20 cellular contexts compared by ENCODE assay signal in genomic region chr1:206463137-206463536, GRCh38. TPM values are rescaled to one million over a fixed set of nuclear protein-coding genes. Genes with fewer than 3 reads are reported as not detected.
DNase-seq lines count a peak whose midpoint lies in the region; ATAC-seq and TF ChIP-seq lines count a peak whose summit lies in the region.
"Had no signal": no experiment of that assay in that cellular context is flagged by ENCODE, and none has a peak within 500 bp of the region (broad histone marks: within the 10 kb centered on the region; RNA-seq: fewer than 3 reads in every experiment).

No MANE protein-coding gene starts in this region.

- no peaks in the 10 kb centered on the region for H3K27me3 Mint-ChIP-seq in activated naive CD4-positive, alpha-beta T cell treated with anti-CD3 and anti-CD28 coated beads for 36 hours (ENCODE audit: low read depth)
- H3K27me3 Mint-ChIP-seq in T-cell (no peaks in the 10 kb centered on the region), brain (no peaks in the 10 kb centered on the region)
- H3K27me3 Mint-ChIP-seq: IgD-negative memory B cell had no signal

- no peak overlapping the region for H3K9ac ChIP-seq in smooth muscle cell (ENCODE audit: low read depth)

- H3K27me3 ChIP-seq in smooth muscle cell (ENCODE audit: low read depth): no peaks in the 10 kb centered on the region

- DNase-seq in activated naive CD4-positive, alpha-beta T cell treated with anti-CD3 and anti-CD28 coated beads for 36 hours: peak; percentile 73
- no peak for DNase-seq in activated naive CD4-positive, alpha-beta T cell (lab: John Stamatoyannopoulos, UW)
- DNase-seq in T-cell (no peak), smooth muscle cell (lab: John Stamatoyannopoulos, UW; ENCODE audit: unreplicated experiment) (no peak), NCI-H2196 treated with DMSO at 0.1 percent for 48 hours (lab: John Stamatoyannopoulos, UW; ENCODE audit: unreplicated experiment) (no peak), NCI-H2029 (lab: John Stamatoyannopoulos, UW) (no peak)
- DNase-seq in stimulated activated effector memory CD8-positive, alpha-beta T cell treated with anti-CD3 and anti-CD28 coated beads, Interleukin-12 subunit alpha, Interleukin-12 subunit beta, amount 100 ng/mL, for 72 hours (ENCODE audit: low spot score in 2 of 2): no peak
- DNase-seq: Caco-2; effector CD4-positive, alpha-beta T cell; EL; H7; mesendoderm; MV-4-11; NCI-H2081; NCI-H526; SIG-M5 had no signal

- no peak for TF ChIP-seq CTCF in brain (conservative IDR thresholded peaks at IDR 0.05)
- TF ChIP-seq CTCF in smooth muscle cell (IDR thresholded peaks at IDR 0.05; ENCODE audit: borderline replicate concordance, insufficient read depth, poor library complexity, severe bottlenecking): no peak

- no peaks in the 10 kb centered on the region for H3K36me3 Mint-ChIP-seq in activated naive CD4-positive, alpha-beta T cell treated with anti-CD3 and anti-CD28 coated beads for 36 hours (ENCODE audit: low read depth)
- no peaks in the 10 kb centered on the region for H3K36me3 Mint-ChIP-seq in T-cell
- H3K36me3 Mint-ChIP-seq in brain: peaks cover 33% of the 10 kb centered on the region
- no peaks in the 10 kb centered on the region for H3K36me3 Mint-ChIP-seq in stimulated activated effector memory CD8-positive, alpha-beta T cell treated with anti-CD3 and anti-CD28 coated beads, Interleukin-12 subunit alpha, Interleukin-12 subunit beta, amount 100 ng/mL, for 72 hours
- H3K36me3 Mint-ChIP-seq: IgD-negative memory B cell had no signal

- H3K9me3 Mint-ChIP-seq in activated naive CD4-positive, alpha-beta T cell treated with anti-CD3 and anti-CD28 coated beads for 36 hours: no peaks in the 10 kb centered on the region
- no peaks in the 10 kb centered on the region for H3K9me3 Mint-ChIP-seq in T-cell
- H3K9me3 Mint-ChIP-seq in brain: no peaks in the 10 kb centered on the region
- no peaks in the 10 kb centered on the region for H3K9me3 Mint-ChIP-seq in stimulated activated effector memory CD8-positive, alpha-beta T cell treated with anti-CD3 and anti-CD28 coated beads, Interleukin-12 subunit alpha, Interleukin-12 subunit beta, amount 100 ng/mL, for 72 hours
- H3K9me3 Mint-ChIP-seq: IgD-negative memory B cell, nephron had no signal

- POLR2A ChIA-PET in T-cell (lab: Charles Lee): no interaction called here

- H3K36me3 ChIP-seq in smooth muscle cell (ENCODE audit: low read depth): no peaks in the 10 kb centered on the region

- 83% methylated on average over 1 of the region's 1 CpG for WGBS in smooth muscle cell (ENCODE audit: low lambda C conversion rate)

- no peak overlapping the region for H3K4me2 ChIP-seq in smooth muscle cell

- H3K79me2 ChIP-seq in smooth muscle cell (ENCODE audit: low read depth): no peaks in the 10 kb centered on the region

- H3K4me3 Mint-ChIP-seq in activated naive CD4-positive, alpha-beta T cell treated with anti-CD3 and anti-CD28 coated beads for 36 hours: no peak overlapping the region
- H3K4me3 Mint-ChIP-seq in T-cell: no peak overlapping the region
- no peak overlapping the region for H3K4me3 Mint-ChIP-seq in brain
- H3K4me3 Mint-ChIP-seq in stimulated activated effector memory CD8-positive, alpha-beta T cell treated with anti-CD3 and anti-CD28 coated beads, Interleukin-12 subunit alpha, Interleukin-12 subunit beta, amount 100 ng/mL, for 72 hours: no peak overlapping the region
- H3K4me3 Mint-ChIP-seq: IgD-negative memory B cell, nephron had no signal

- no peaks in the 10 kb centered on the region for H4K20me1 ChIP-seq in smooth muscle cell (ENCODE audit: low read depth)

- H3K9me3 ChIP-seq in smooth muscle cell (replicated peaks; ENCODE audit: low read depth): no peaks in the 10 kb centered on the region
- H3K9me3 ChIP-seq: Caco-2 had no signal

- H3K27ac Mint-ChIP-seq in activated naive CD4-positive, alpha-beta T cell treated with anti-CD3 and anti-CD28 coated beads for 36 hours: peak overlapping the region; percentile 77
- H3K27ac Mint-ChIP-seq in T-cell: peak overlapping the region; percentile 58 to 92
- H3K27ac Mint-ChIP-seq in brain: peak overlapping the region in 4 of 5 experiments; percentile 3 to 96 (median 49)
- H3K27ac Mint-ChIP-seq in stimulated activated effector memory CD8-positive, alpha-beta T cell treated with anti-CD3 and anti-CD28 coated beads, Interleukin-12 subunit alpha, Interleukin-12 subunit beta, amount 100 ng/mL, for 72 hours: peak overlapping the region; percentile 48
- H3K27ac Mint-ChIP-seq: nephron had no signal

- H2AFZ ChIP-seq in smooth muscle cell (ENCODE audit: low read depth): no peak overlapping the region

- no peak overlapping the region for H3K27ac ChIP-seq in smooth muscle cell (ENCODE audit: low read depth)
- H3K27ac ChIP-seq: HL-60 had no signal

- intact Hi-C loops in activated naive CD4-positive, alpha-beta T cell treated with anti-CD3 and anti-CD28 coated beads for 36 hours (cut with micrococcal nuclease): loop anchor here (1.0 to 2.0 kb wide), 2 partner anchors 44 to 120 kb away; partner anchors contain the start of gene RASSF5

- peak in 2 of 4 experiments; percentile 32 to 35 for ATAC-seq in T-cell (replicated peaks in 1 of 4)
- no peak for ATAC-seq in stimulated activated effector memory CD8-positive, alpha-beta T cell treated with anti-CD3 and anti-CD28 coated beads, Interleukin-12 subunit alpha, Interleukin-12 subunit beta, amount 100 ng/mL, for 72 hours

- CTCF ChIA-PET in activated naive CD4-positive, alpha-beta T cell treated with anti-CD3 and anti-CD28 coated beads for 36 hours (lab: Charles Lee): interaction anchor here (0.8 to 5.9 kb wide), 7 partner anchors 9 to 200 kb away, joined by 3 to 57 read pairs (median 8); partner anchors contain the start of gene IKBKE
- CTCF ChIA-PET in T-cell (lab: Charles Lee): interaction anchor here (0.5 to 2.5 kb wide), 7 partner anchors 8 to 274 kb away, joined by 4 to 20 read pairs (median 5); partner anchors contain the start of gene IKBKE (in 1 of the 2)

- no peaks in the 10 kb centered on the region for H3F3A ChIP-seq in smooth muscle cell (ENCODE audit: low read depth)

- no peak overlapping the region for H3K4me3 ChIP-seq in smooth muscle cell

- peaks cover 4% of the 10 kb centered on the region for H3K4me1 ChIP-seq in smooth muscle cell (ENCODE audit: low read depth)
- H3K4me1 ChIP-seq: Caco-2 had no signal

- H3K4me1 Mint-ChIP-seq in activated naive CD4-positive, alpha-beta T cell treated with anti-CD3 and anti-CD28 coated beads for 36 hours (ENCODE audit: low read depth): peaks cover 59% of the 10 kb centered on the region
- H3K4me1 Mint-ChIP-seq in T-cell (peaks cover 30 to 51% (median 40%) of the 10 kb centered on the region in 3 donors), brain (peaks cover 45% of the 10 kb centered on the region)
- H3K4me1 Mint-ChIP-seq in stimulated activated effector memory CD8-positive, alpha-beta T cell treated with anti-CD3 and anti-CD28 coated beads, Interleukin-12 subunit alpha, Interleukin-12 subunit beta, amount 100 ng/mL, for 72 hours: peaks cover 46% of the 10 kb centered on the region

RNA-seq across cellular contexts. Expression of gene IKBKE, which starts 7.1 kb away (rescaled TPM):
- 1 to 10 TPM; 7.0 to 8.6 TPM for total RNA-seq in activated naive CD4-positive, alpha-beta T cell treated with anti-CD3 and anti-CD28 coated beads for 36 hours
- total RNA-seq in T-cell: 10 to 100 TPM; 60.7 to 84.7 (median 81.4) TPM
- polyA plus RNA-seq in brain (ENCODE audit: insufficient read depth, low read depth, low replicate concordance): 0.59 TPM
- total RNA-seq in smooth muscle cell: 4.0 and 6.2 TPM in 2 replicates
- polyA plus RNA-seq in smooth muscle cell: 8.5 and 9.7 TPM in 2 replicates

RNA-seq across cellular contexts. Expression of gene RASSF5, which starts 44.2 kb away (rescaled TPM):
- 100 to 1,000 TPM; 257 to 258 TPM for total RNA-seq in activated naive CD4-positive, alpha-beta T cell treated with anti-CD3 and anti-CD28 coated beads for 36 hours
- total RNA-seq in T-cell: 100 to 1,000 TPM; 174 to 224 (median 204) TPM
- 3.4 TPM for polyA plus RNA-seq in brain (ENCODE audit: insufficient read depth, low read depth, low replicate concordance)
- 1.3 and 2.6 TPM in 2 replicates for total RNA-seq in smooth muscle cell
- polyA plus RNA-seq in smooth muscle cell: 1.6 and 3.3 TPM in 2 replicates

Comparison
In these comparisons a context has a peak if more than half of its experiments do, and no peak if none do; other contexts are left out.
1. RNA of gene RASSF5, which starts 44.2 kb away (total RNA-seq): 257 to 258 TPM in activated naive CD4-positive, alpha-beta T cell treated with anti-CD3 and anti-CD28 coated beads for 36 hours and 174 to 224 TPM in T-cell; 1.3 to 2.6 TPM in smooth muscle cell; every median in the first group is over 10 times any median in the second.
2. Peak in every context shown above with its lines, with median percentiles within 50 percentile points of each other: H3K27ac Mint-ChIP-seq.